ENCODE assay signal across 15 cellular contexts in the genomic region with DNA sequence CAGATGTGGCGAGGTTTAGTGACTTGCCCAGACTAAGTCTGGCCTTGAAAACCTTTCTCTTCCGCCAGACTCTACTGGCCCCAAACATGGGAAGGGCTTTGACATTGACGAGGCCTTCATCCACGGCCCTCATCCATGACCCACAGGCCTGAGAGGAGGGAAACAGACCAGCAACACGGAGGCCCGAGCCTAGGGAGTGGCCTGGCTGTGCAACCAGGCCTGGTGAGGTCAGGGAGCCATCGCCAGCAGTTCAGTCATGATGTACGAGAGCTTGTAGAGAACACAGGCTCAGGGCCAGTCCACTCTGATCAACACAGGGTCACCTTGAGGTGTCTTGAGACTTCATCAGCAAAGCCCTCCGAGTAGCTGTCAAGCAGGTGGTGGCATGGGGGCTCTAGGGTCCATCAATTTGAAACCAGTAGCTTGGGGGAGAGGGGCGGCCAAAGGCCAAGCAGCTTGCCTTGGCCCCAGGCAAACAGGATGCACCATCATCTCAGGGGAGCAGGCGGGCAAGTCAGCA.
"Had no signal": no experiment of that assay in that cellular context is flagged by ENCODE, and none has a peak within 500 bp of the region (broad histone marks: within the 10 kb centered on the region; RNA-seq: fewer than 3 reads in every experiment).

No MANE protein-coding gene starts in this region.

- DNase-seq: activated CD4-positive, alpha-beta memory T cell treated with anti-CD3 and anti-CD28 coated beads, Interleukin-2, amount 10 ng/mL, durations not matched to agents 7 days and 5 days; activated CD4-positive, alpha-beta T cell treated with anti-CD3 and anti-CD28 coated beads for 36 hours; body of pancreas; erythroblast; heart left ventricle; kidney; naive thymus-derived CD4-positive, alpha-beta T cell; stimulated activated CD4-positive, alpha-beta T cell treated with anti-CD3 and anti-CD28 coated beads, Interleukin-15, amount 100 ng/mL, for 24 hours; stimulated activated CD4-positive, alpha-beta T cell treated with anti-CD3 and anti-CD28 coated beads, Interleukin-4, amount 100 ng/mL, for 24 hours; thyroid gland had no signal

- H3K27me3 Mint-ChIP-seq: activated CD4-positive, alpha-beta memory T cell treated with anti-CD3 and anti-CD28 coated beads, Interleukin-2, amount 10 ng/mL, durations not matched to agents 7 days and 5 days; activated CD4-positive, alpha-beta T cell treated with anti-CD3 and anti-CD28 coated beads for 36 hours; activated naive CD4-positive, alpha-beta T cell treated with anti-CD3 and anti-CD28 coated beads, Interleukin-2, amount 50 U/mL, for 24 hours; activated T-helper 17 cell treated with anti-CD3 and anti-CD28 coated beads, Interleukin-2, amount 50 U/mL, for 72 hours; central memory CD8-positive, alpha-beta T cell; naive thymus-derived CD4-positive, alpha-beta T cell had no signal

- H3K27ac Mint-ChIP-seq: activated CD4-positive, alpha-beta memory T cell treated with anti-CD3 and anti-CD28 coated beads, Interleukin-2, amount 10 ng/mL, durations not matched to agents 7 days and 5 days; activated CD4-positive, alpha-beta T cell treated with anti-CD3 and anti-CD28 coated beads for 36 hours; activated naive CD4-positive, alpha-beta T cell treated with anti-CD3 and anti-CD28 coated beads, Interleukin-2, amount 50 U/mL, for 24 hours; activated T-helper 17 cell treated with anti-CD3 and anti-CD28 coated beads, Interleukin-2, amount 50 U/mL, for 72 hours; mesothelial cell of epicardium; naive thymus-derived CD4-positive, alpha-beta T cell had no signal

- H3K27me3 ChIP-seq: body of pancreas, heart left ventricle, thyroid gland had no signal

- H3K36me3 ChIP-seq: thyroid gland had no signal

- H3K27ac ChIP-seq: body of pancreas, thyroid gland, VCaP had no signal

- H3K4me3 ChIP-seq: body of pancreas, heart left ventricle, thyroid gland had no signal

- H3K4me3 Mint-ChIP-seq: activated CD4-positive, alpha-beta memory T cell treated with anti-CD3 and anti-CD28 coated beads, Interleukin-2, amount 10 ng/mL, durations not matched to agents 7 days and 5 days; activated CD4-positive, alpha-beta T cell treated with anti-CD3 and anti-CD28 coated beads for 36 hours; activated naive CD4-positive, alpha-beta T cell treated with anti-CD3 and anti-CD28 coated beads, Interleukin-2, amount 50 U/mL, for 24 hours; activated T-helper 17 cell treated with anti-CD3 and anti-CD28 coated beads, Interleukin-2, amount 50 U/mL, for 72 hours; central memory CD8-positive, alpha-beta T cell; mesothelial cell of epicardium; naive thymus-derived CD4-positive, alpha-beta T cell had no signal

- H3K36me3 Mint-ChIP-seq: mesothelial cell of epicardium had no signal

- H3K9me3 Mint-ChIP-seq: activated CD4-positive, alpha-beta memory T cell treated with anti-CD3 and anti-CD28 coated beads, Interleukin-2, amount 10 ng/mL, durations not matched to agents 7 days and 5 days; activated naive CD4-positive, alpha-beta T cell treated with anti-CD3 and anti-CD28 coated beads, Interleukin-2, amount 50 U/mL, for 24 hours; activated T-helper 17 cell treated with anti-CD3 and anti-CD28 coated beads, Interleukin-2, amount 50 U/mL, for 72 hours; central memory CD8-positive, alpha-beta T cell had no signal

- ATAC-seq: activated CD4-positive, alpha-beta T cell treated with anti-CD3 and anti-CD28 coated beads for 36 hours; activated T-helper 17 cell treated with anti-CD3 and anti-CD28 coated beads, Interleukin-2, amount 50 U/mL, for 72 hours; body of pancreas; heart left ventricle; naive thymus-derived CD4-positive, alpha-beta T cell had no signal

- H3K9me3 ChIP-seq: body of pancreas, heart left ventricle, thyroid gland had no signal
